ENCODE assay signal across 8 cellular contexts in genomic region chr12:57518176-57518919, GRCh38. TPM values are rescaled to one million over a fixed set of nuclear protein-coding genes. Genes with fewer than 3 reads are reported as not detected.
A peak's percentile ranks its signal among the peaks of the same experiment; 100 is the strongest.
DNase-seq lines count a peak whose midpoint lies in the region; ATAC-seq, FAIRE-seq and TF ChIP-seq lines count a peak whose summit lies in the region.

No MANE protein-coding gene starts in this region.

- peak overlapping the region; percentile 99 for H3K4me2 ChIP-seq in fibroblast of lung (ENCODE audit: extremely low read depth, insufficient read depth, low read length)

- no peak overlapping the region for H3K9ac ChIP-seq in fibroblast of lung (ENCODE audit: insufficient read depth, low read length)

- peak overlapping the region; percentile 90 for H3K4me3 ChIP-seq in WERI-Rb-1 (ENCODE audit: low read depth, low read length)
- H3K4me3 ChIP-seq in fibroblast of lung (replicated peaks in 1 of 4; ENCODE audit: control extremely low read depth in 1 of 4, insufficient read depth in 1 of 4, low read depth in 3 of 4, low read length in 4 of 4), result peak overlapping the region; percentile 73 to 99 (median 84)
- H3K4me3 ChIP-seq in skeletal muscle cell (ENCODE audit: low read depth, low read length), result peak overlapping the region; percentile 86
- no peak overlapping the region for H3K4me3 ChIP-seq in mucosa of descending colon

- H3K9me3 ChIP-seq in WERI-Rb-1 (ENCODE audit: severe bottlenecking), result no peaks in the 10 kb centered on the region
- H3K9me3 ChIP-seq in fibroblast of lung (ENCODE audit: control insufficient read depth, insufficient read depth, low read depth, low read length), result no peaks in the 10 kb centered on the region
- no peaks in the 10 kb centered on the region for H3K9me3 ChIP-seq in mucosa of descending colon

- peaks cover 40% of the 10 kb centered on the region for H3K79me2 ChIP-seq in fibroblast of lung (ENCODE audit: control insufficient read depth, insufficient read depth, low read length)

- H3K27ac ChIP-seq in WERI-Rb-1 (peak overlapping the region; percentile 97), fibroblast of lung (ENCODE audit: insufficient read depth, low read length) (peak overlapping the region; percentile 60)

- DNase-seq in GM12891 (ENCODE audit: insufficient read length, low spot score) (no peak), WERI-Rb-1 (no peak), fibroblast of lung (ENCODE audit: low read depth in 2 of 2) (no peak), skeletal muscle cell (ENCODE audit: low read depth) (no peak), DMS53 (lab: John Stamatoyannopoulos, UW) (no peak), mucosa of descending colon (no peak)

- no peak overlapping the region for H2AFZ ChIP-seq in fibroblast of lung (ENCODE audit: low read length)

- intact Hi-C loops in mucosa of descending colon (cut with DNase I, micrococcal nuclease), result no loop called here

- no peak for TF ChIP-seq CTCF in WERI-Rb-1 (IDR thresholded peaks at IDR 0.05; ENCODE audit: low read depth, low read length)
- no peak for TF ChIP-seq CTCF in fibroblast of lung (conservative IDR thresholded peaks at IDR 0.05 in 1 of 2, IDR thresholded peaks at IDR 0.05 in 1 of 2; ENCODE audit: low read depth in 1 of 2, low read length in 2 of 2)
- TF ChIP-seq CTCF in mucosa of descending colon (IDR thresholded peaks at IDR 0.05), result no peak

- no peak for FAIRE-seq in GM12891 (lab: Jason Lieb, UNC)

- H3K27me3 ChIP-seq in WERI-Rb-1 (ENCODE audit: insufficient read depth, low read depth, severe bottlenecking) (no peaks in the 10 kb centered on the region), fibroblast of lung (ENCODE audit: control insufficient read depth, insufficient read depth, low read length) (no peaks in the 10 kb centered on the region)

- H3K36me3 ChIP-seq in WERI-Rb-1 (peaks cover 66% of the 10 kb centered on the region), fibroblast of lung (ENCODE audit: control insufficient read depth, insufficient read depth, low read length) (peaks cover 25% of the 10 kb centered on the region), mucosa of descending colon (ENCODE audit: low read depth) (peaks cover 8% of the 10 kb centered on the region)

- H4K20me1 ChIP-seq in fibroblast of lung (ENCODE audit: control insufficient read depth, extremely low read depth, insufficient read depth, low read length), result peaks cover 3% of the 10 kb centered on the region

- ATAC-seq in GM18517 (IDR thresholded peaks at IDR 0.05; ENCODE audit: unreplicated experiment), result no peak
- ATAC-seq in HG03139 (IDR thresholded peaks at IDR 0.05; ENCODE audit: unreplicated experiment), result no peak
- ATAC-seq in mucosa of descending colon, result no peak

- 0 out of 2 replicates have a peak, but pooled peaks have one; percentile 1 for TF ChIP-seq POLR2A in GM12891 (IDR thresholded peaks at IDR 0.05; ENCODE audit: low read depth, low read length)

- H3K4me1 ChIP-seq in fibroblast of lung (ENCODE audit: control insufficient read depth, extremely low read depth, insufficient read depth, low read length) (peaks cover 28% of the 10 kb centered on the region), mucosa of descending colon (ENCODE audit: low read depth) (peaks cover 30% of the 10 kb centered on the region)

TF ChIP-seq in GM12891, 5 proteins besides CTCF, POLR2A, EP300 and RAD21:
- TF ChIP-seq SPI1 (IDR thresholded peaks at IDR 0.05; ENCODE audit: low read depth, low read length), result no peak
- no peak for TF ChIP-seq POU2F2 (IDR thresholded peaks at IDR 0.05; ENCODE audit: low read depth, low read length)
- TF ChIP-seq POLR2AphosphoS5 (IDR thresholded peaks at IDR 0.05; ENCODE audit: low read depth, low read length), result no peak; the same call in 1 of the 2 replicates
- no peak for TF ChIP-seq TAF1 (IDR thresholded peaks at IDR 0.05; ENCODE audit: low read depth, low read length)
- TF ChIP-seq PAX5 (IDR thresholded peaks at IDR 0.05; ENCODE audit: insufficient read depth, low read length, severe bottlenecking), result no peak

RNA-seq across cellular contexts. Expression of gene DDIT3, which starts 2.0 kb away (rescaled TPM):
- 22.7 TPM for polyA plus RNA-seq in GM12891 (2012; ENCODE audit: low read depth, missing spikeins)
- total RNA-seq in fibroblast of lung, result 249 and 265 TPM in 2 replicates
- polyA plus RNA-seq in fibroblast of lung, result 32.5 and 57.8 TPM in 2 replicates
- 28.2 and 52.6 TPM in 2 replicates for polyA plus RNA-seq in fibroblast of lung (2012)
- polyA minus RNA-seq in fibroblast of lung (ENCODE audit: low replicate concordance), result 7.6 and 13.9 TPM in 2 replicates
- 10 to 100 TPM; 14.1 to 36.4 (median 19.1) TPM for total RNA-seq in mucosa of descending colon

RNA-seq across cellular contexts. Expression of gene MBD6, which starts 4.3 kb away (rescaled TPM):
- 15.6 TPM for polyA plus RNA-seq in GM12891 (2012; ENCODE audit: low read depth, missing spikeins)
- 5.1 and 7.1 TPM in 2 replicates for total RNA-seq in fibroblast of lung
- 3.0 and 3.1 TPM in 2 replicates for polyA plus RNA-seq in fibroblast of lung
- 19.3 and 19.4 TPM in 2 replicates for polyA plus RNA-seq in fibroblast of lung (2012)
- polyA minus RNA-seq in fibroblast of lung (ENCODE audit: low replicate concordance), result 16.7 and 22.9 TPM in 2 replicates
- 100 to 1,000 TPM; 116 to 137 (median 120) TPM for total RNA-seq in mucosa of descending colon

RNA-seq across cellular contexts. Expression of gene DCTN2, which starts 28.6 kb away (rescaled TPM):
- 79.2 TPM for polyA plus RNA-seq in GM12891 (2012; ENCODE audit: low read depth, missing spikeins)
- total RNA-seq in fibroblast of lung, result 101 and 108 TPM in 2 replicates
- polyA plus RNA-seq in fibroblast of lung, result 211 and 229 TPM in 2 replicates
- polyA plus RNA-seq in fibroblast of lung (2012), result 160 and 172 TPM in 2 replicates
- polyA minus RNA-seq in fibroblast of lung (ENCODE audit: low replicate concordance), result 97.2 and 166 TPM in 2 replicates
- total RNA-seq in mucosa of descending colon, result 100 to 1,000 TPM; 138 to 140 (median 140) TPM

RNA-seq across cellular contexts. Expression of gene MARS1, which starts 30.5 kb away (rescaled TPM):
- 93.4 TPM for polyA plus RNA-seq in GM12891 (2012; ENCODE audit: low read depth, missing spikeins)
- total RNA-seq in fibroblast of lung, result 223 and 352 TPM in 2 replicates
- polyA plus RNA-seq in fibroblast of lung, result 89.9 and 103 TPM in 2 replicates
- polyA plus RNA-seq in fibroblast of lung (2012), result 127 and 147 TPM in 2 replicates
- polyA minus RNA-seq in fibroblast of lung (ENCODE audit: low replicate concordance), result 393 and 409 TPM in 2 replicates
- total RNA-seq in mucosa of descending colon, result 100 to 1,000 TPM in 1 of 3 donors, 10 to 100 TPM in 2; 63.7 to 117 (median 94.7) TPM

RNA-seq across cellular contexts. Expression of gene KIF5A, which starts 31.5 kb away (rescaled TPM):
- 0.18 TPM for polyA plus RNA-seq in GM12891 (2012; ENCODE audit: low read depth, missing spikeins)
- total RNA-seq in fibroblast of lung (0.51 and 1.3 TPM in 2 replicates), mucosa of descending colon (1 to 10 TPM in 2 of 3 donors, under 1 TPM in 1; 0.61 to 9.1 (median 1.2) TPM)
- 0.53 and 0.89 TPM in 2 replicates for polyA plus RNA-seq in fibroblast of lung
- polyA plus RNA-seq in fibroblast of lung (2012), result 0.37 and 0.76 TPM in 2 replicates
- 0.19 and 3.7 TPM in 2 replicates for polyA minus RNA-seq in fibroblast of lung (ENCODE audit: low replicate concordance)

Comparison
In these comparisons a context has a peak if more than half of its experiments do, and no peak if none do; other contexts are left out.
1. RNA of gene MBD6, which starts 4.3 kb away (total RNA-seq): 116 to 137 TPM in mucosa of descending colon; 5.1 to 7.1 TPM in fibroblast of lung; every median in the first group is over 10 times any median in the second.